ENCODE assay signal across 1 cellular context in the genomic region with DNA sequence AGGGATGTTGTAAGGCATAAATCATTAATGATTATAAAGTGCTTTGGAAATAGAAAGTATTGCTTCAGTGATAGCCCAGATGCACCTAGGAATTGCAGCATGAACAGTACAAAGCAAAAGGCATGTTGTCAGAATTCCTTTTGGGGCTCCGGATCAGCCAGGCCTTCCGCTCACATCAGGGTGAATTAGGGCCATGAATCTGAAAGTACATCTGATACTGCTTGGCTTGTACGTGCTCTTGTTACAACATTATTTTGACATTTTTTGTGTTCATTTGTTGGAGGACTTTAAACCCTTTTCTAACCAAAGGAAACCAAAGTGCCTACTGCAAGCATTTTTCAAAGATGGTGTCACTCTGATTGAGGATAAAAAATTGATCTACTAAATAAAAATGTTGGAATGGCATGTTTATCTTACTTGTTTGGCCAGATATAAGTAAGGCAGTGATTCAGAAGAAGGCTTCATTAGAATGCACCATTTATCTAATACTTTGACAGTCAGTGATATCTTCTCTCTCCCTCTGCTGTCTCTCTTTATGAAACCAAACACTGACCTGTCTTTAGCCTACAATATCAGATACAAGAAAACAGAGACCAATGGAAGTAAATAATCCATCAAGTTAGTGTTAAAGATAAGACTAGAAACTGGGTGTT.
TF ChIP-seq lines count a peak whose summit lies in the region.

No MANE protein-coding gene starts in this region.

TF ChIP-seq in liver, 16 proteins besides CTCF, POLR2A, EP300 and RAD21 (continued from another document):
- TF ChIP-seq, protein P1, sequence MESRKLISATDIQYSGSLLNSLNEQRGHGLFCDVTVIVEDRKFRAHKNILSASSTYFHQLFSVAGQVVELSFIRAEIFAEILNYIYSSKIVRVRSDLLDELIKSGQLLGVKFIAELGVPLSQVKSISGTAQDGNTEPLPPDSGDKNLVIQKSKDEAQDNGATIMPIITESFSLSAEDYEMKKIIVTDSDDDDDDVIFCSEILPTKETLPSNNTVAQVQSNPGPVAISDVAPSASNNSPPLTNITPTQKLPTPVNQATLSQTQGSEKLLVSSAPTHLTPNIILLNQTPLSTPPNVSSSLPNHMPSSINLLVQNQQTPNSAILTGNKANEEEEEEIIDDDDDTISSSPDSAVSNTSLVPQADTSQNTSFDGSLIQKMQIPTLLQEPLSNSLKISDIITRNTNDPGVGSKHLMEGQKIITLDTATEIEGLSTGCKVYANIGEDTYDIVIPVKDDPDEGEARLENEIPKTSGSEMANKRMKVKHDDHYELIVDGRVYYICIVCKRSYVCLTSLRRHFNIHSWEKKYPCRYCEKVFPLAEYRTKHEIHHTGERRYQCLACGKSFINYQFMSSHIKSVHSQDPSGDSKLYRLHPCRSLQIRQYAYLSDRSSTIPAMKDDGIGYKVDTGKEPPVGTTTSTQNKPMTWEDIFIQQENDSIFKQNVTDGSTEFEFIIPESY (IDR thresholded peaks at IDR 0.05), result no peak
- TF ChIP-seq JUND (IDR thresholded peaks at IDR 0.05) (peak; percentile 23 to 28), HNF4A (conservative IDR thresholded peaks at IDR 0.05) (peak; percentile 66 to 68), NR2F2 (IDR thresholded peaks at IDR 0.05) (no peak), FOXA2 (IDR thresholded peaks at IDR 0.05) (no peak), RXRA (IDR thresholded peaks at IDR 0.05) (peak; percentile 56 to 63), YY1 (IDR thresholded peaks at IDR 0.05) (peak; percentile 29), HNF4G (IDR thresholded peaks at IDR 0.05) (peak; percentile 22), FOXA1 (IDR thresholded peaks at IDR 0.05) (no peak)
- TF ChIP-seq, protein P2, sequence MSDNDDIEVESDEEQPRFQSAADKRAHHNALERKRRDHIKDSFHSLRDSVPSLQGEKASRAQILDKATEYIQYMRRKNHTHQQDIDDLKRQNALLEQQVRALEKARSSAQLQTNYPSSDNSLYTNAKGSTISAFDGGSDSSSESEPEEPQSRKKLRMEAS (IDR thresholded peaks at IDR 0.05), result peak; percentile 9
- TF ChIP-seq, protein P3, sequence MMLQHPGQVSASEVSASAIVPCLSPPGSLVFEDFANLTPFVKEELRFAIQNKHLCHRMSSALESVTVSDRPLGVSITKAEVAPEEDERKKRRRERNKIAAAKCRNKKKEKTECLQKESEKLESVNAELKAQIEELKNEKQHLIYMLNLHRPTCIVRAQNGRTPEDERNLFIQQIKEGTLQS (IDR thresholded peaks at IDR 0.05), result no peak
